Comparison of ENCODE assay signal across 8 cellular contexts in genomic region chr14:61662001-61662400, GRCh38. TPM values are rescaled to one million over a fixed set of nuclear protein-coding genes. Genes with fewer than 3 reads are reported as not detected.
A peak's percentile ranks its signal among the peaks of the same experiment; 100 is the strongest.
DNase-seq lines count a peak whose midpoint lies in the region; ATAC-seq and TF ChIP-seq lines count a peak whose summit lies in the region.

No MANE protein-coding gene starts in this region.

- H3K9me3 ChIP-seq in DND-41 (ENCODE audit: insufficient read depth, low read length, severe bottlenecking), result no peaks in the 10 kb centered on the region
- no peaks in the 10 kb centered on the region for H3K9me3 ChIP-seq in GM23248 (ENCODE audit: low read depth)
- no peaks in the 10 kb centered on the region for H3K9me3 ChIP-seq in Peyer's patch
- H3K9me3 ChIP-seq in lower lobe of right lung, result no peaks in the 10 kb centered on the region

- H3K4me1 ChIP-seq in DND-41 (ENCODE audit: insufficient read depth, low read length) (peaks cover 37% of the 10 kb centered on the region), GM23248 (ENCODE audit: insufficient read depth) (peaks cover 42% of the 10 kb centered on the region), Peyer's patch (peaks cover 0 to 21% (median 4%) of the 10 kb centered on the region in 4 donors), lower lobe of right lung (peaks cover 33% of the 10 kb centered on the region)

- H3K36me3 ChIP-seq in DND-41 (ENCODE audit: insufficient read depth, low read length) (no peaks in the 10 kb centered on the region), GM23248 (ENCODE audit: low read depth) (no peaks in the 10 kb centered on the region), Peyer's patch (no peaks in the 10 kb centered on the region), lower lobe of right lung (no peaks in the 10 kb centered on the region)

- H3K4me2 ChIP-seq in DND-41 (ENCODE audit: insufficient read depth, low read length) (peak overlapping the region; percentile 7; the same call in 1 of the 2 replicates), GM23248 (ENCODE audit: unreplicated experiment) (peak overlapping the region; percentile 58)

- H4K20me1 ChIP-seq in DND-41 (ENCODE audit: insufficient read depth, low read length), result no peaks in the 10 kb centered on the region
- no peaks in the 10 kb centered on the region for H4K20me1 ChIP-seq in GM23248 (ENCODE audit: insufficient read depth)

- H3K79me2 ChIP-seq in DND-41 (ENCODE audit: insufficient read depth, low read length), result no peaks in the 10 kb centered on the region
- H3K79me2 ChIP-seq in GM23248 (ENCODE audit: insufficient read depth), result no peaks in the 10 kb centered on the region

- intact Hi-C loops in lower lobe of right lung (cut with DNase I), result no loop called here

- H3K9ac ChIP-seq in DND-41 (ENCODE audit: low read depth, low read length) (no peak overlapping the region), GM23248 (peak overlapping the region; percentile 52)

- ATAC-seq in DND-41 (ENCODE audit: insufficient read depth, low read depth) (no peak; the same call in 2 of the 3 replicates), lower lobe of right lung (no peak)

- no peak for TF ChIP-seq POLR2A in Peyer's patch (IDR thresholded peaks at IDR 0.05)

- TF ChIP-seq CTCF in DND-41 (IDR thresholded peaks at IDR 0.05; ENCODE audit: borderline replicate concordance, extremely low read depth, low read length, poor library complexity, severe bottlenecking) (no peak), Peyer's patch (IDR thresholded peaks at IDR 0.05) (no peak), lower lobe of right lung (IDR thresholded peaks at IDR 0.05) (no peak)

- H3K27me3 ChIP-seq in DND-41 (ENCODE audit: insufficient read depth, low read length, poor library complexity) (no peaks in the 10 kb centered on the region), GM23248 (replicated peaks; ENCODE audit: insufficient read depth) (no peaks in the 10 kb centered on the region), Peyer's patch (no peaks in the 10 kb centered on the region), lower lobe of right lung (ENCODE audit: low read depth) (no peaks in the 10 kb centered on the region)

- peaks cover 43% of the 10 kb centered on the region for H3F3A ChIP-seq in GM23248 (ENCODE audit: insufficient read depth)

- in situ Hi-C loops in GM23248 (cut with MboI), result no loop called here

- DNase-seq in DND-41, result no peak
- peak; percentile 31 for DNase-seq in GM23248
- DNase-seq in Peyer's patch, result no peak
- no peak for DNase-seq in lower lobe of right lung
- DNase-seq in SKM-1 (lab: John Stamatoyannopoulos, UW; ENCODE audit: unreplicated experiment), result no peak
- DNase-seq in NCI-H2196 treated with DMSO at 0.1 percent for 48 hours (lab: John Stamatoyannopoulos, UW; ENCODE audit: unreplicated experiment), result no peak
- DNase-seq in pons (ENCODE audit: low spot score), result no peak
- DNase-seq in Ammon's horn (ENCODE audit: low spot score), result no peak

- no peaks in the 10 kb centered on the region for H3K9me2 ChIP-seq in GM23248 (ENCODE audit: insufficient read depth)

- H3K27ac ChIP-seq in DND-41 (ENCODE audit: low read length) (peak overlapping the region; percentile 56), GM23248 (peak overlapping the region; percentile 78), Peyer's patch (peak overlapping the region; percentile 38 to 74 (median 52)), lower lobe of right lung (peak overlapping the region; percentile 47)

- 66 to 67% methylated on average over 4 of the region's 4 CpGs for WGBS in GM23248 (ENCODE audit: low coverage in 1 of 2, low lambda C conversion rate in 2 of 2, missing lambda C conversion rate in 2 of 2), 2 experiments

- no peak overlapping the region for H2AFZ ChIP-seq in DND-41 (ENCODE audit: low read depth, low read length)
- peak overlapping the region; percentile 35 for H2AFZ ChIP-seq in GM23248

- H3K4me3 ChIP-seq in DND-41 (ENCODE audit: low read depth in 1 of 2, low read length in 2 of 2), result no peak overlapping the region
- H3K4me3 ChIP-seq in GM23248, result peak overlapping the region; percentile 45
- H3K4me3 ChIP-seq in Peyer's patch, result no peak overlapping the region
- no peak overlapping the region for H3K4me3 ChIP-seq in lower lobe of right lung

RNA-seq across cellular contexts. Expression of gene HIF1A, which starts 33.3 kb away (rescaled TPM):
- total RNA-seq in GM23248 (2014; rRNA removed; shearing (Covaris generic)), result 1,114 and 1,257 TPM in 2 replicates
- polyA plus RNA-seq in GM23248 (2016; fragmentation: Nextera tagmentation; extraction: Ambion mirVana), result 863 and 907 TPM in 2 replicates
- total RNA-seq in Peyer's patch (100 to 1,000 TPM in 1 of 4 donors, 10 to 100 TPM in 3; 52.1 to 160 (median 71.1) TPM), lower lobe of right lung (68.6 TPM)
